18 cellular contexts compared by ENCODE assay signal in the genomic region with DNA sequence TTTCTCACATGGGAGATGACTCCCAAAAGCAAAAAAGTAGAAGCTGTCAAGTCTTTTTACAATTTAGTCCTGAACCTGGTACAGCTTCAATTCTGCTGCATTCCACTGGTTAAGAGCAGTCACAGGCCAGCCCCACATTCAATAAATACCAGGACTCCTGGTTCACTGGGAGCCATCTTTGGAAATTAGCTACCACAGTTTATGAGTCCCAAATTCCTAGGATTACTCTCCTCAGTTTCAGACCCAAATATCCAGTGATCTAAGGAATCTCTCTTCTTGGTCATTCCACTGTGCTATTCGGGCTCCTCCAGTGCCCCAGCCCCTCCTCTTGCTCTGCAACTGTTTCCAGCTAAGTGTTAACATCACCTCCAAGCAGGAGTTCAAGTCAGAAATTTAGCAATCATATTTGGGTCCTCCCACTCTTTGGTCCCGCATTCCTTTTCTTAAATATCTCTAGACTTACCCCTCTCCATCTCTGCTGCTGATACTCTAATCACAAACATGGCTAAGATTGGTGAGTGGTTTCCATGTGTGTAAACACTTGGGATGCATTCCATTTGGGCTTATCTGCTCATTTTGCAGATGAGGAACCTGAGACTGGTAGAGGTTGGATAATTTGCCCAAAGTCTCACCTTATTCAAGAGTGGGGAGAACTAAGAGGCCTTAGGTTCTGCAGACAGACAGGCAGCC. TPM values are rescaled to one million over a fixed set of nuclear protein-coding genes. Genes with fewer than 3 reads are reported as not detected.
A peak's percentile ranks its signal among the peaks of the same experiment; 100 is the strongest.
DNase-seq lines count a peak whose midpoint lies in the region; ATAC-seq, FAIRE-seq and TF ChIP-seq lines count a peak whose summit lies in the region.
"Had no signal": no experiment of that assay in that cellular context is flagged by ENCODE, and none has a peak within 500 bp of the region (broad histone marks: within the 10 kb centered on the region; RNA-seq: fewer than 3 reads in every experiment).

No MANE protein-coding gene starts in this region.

- no peak overlapping the region for H3K4me3 ChIP-seq in AG09309 (ENCODE audit: control insufficient read depth, low read depth, low read length)
- no peak overlapping the region for H3K4me3 ChIP-seq in PC-3 (ENCODE audit: low read length)
- H3K4me3 ChIP-seq: Peyer's patch, right atrium auricular region, upper lobe of left lung had no signal

- no peaks in the 10 kb centered on the region for H3F3A ChIP-seq in PC-3 (ENCODE audit: low read length, unreplicated experiment)

- H2AFZ ChIP-seq in PC-3 (ENCODE audit: low read length), result no peak overlapping the region

- H3K27ac ChIP-seq in PC-3 (ENCODE audit: low read length), result no peak overlapping the region
- H3K27ac ChIP-seq: Peyer's patch, right atrium auricular region, upper lobe of left lung had no signal

- no peaks in the 10 kb centered on the region for H3K79me2 ChIP-seq in PC-3 (ENCODE audit: low read length)

- H3K4me1 ChIP-seq in PC-3 (ENCODE audit: insufficient read depth, low read length), result no peaks in the 10 kb centered on the region
- H3K4me1 ChIP-seq: Peyer's patch, right atrium auricular region, upper lobe of left lung had no signal

- H3K36me3 ChIP-seq in PC-3 (ENCODE audit: low read depth, low read length), result no peaks in the 10 kb centered on the region
- H3K36me3 ChIP-seq: Peyer's patch, right atrium auricular region, upper lobe of left lung had no signal

- CTCF ChIA-PET in PC-3 (lab: Charles Lee), result no interaction called here

- peak; percentile 69 for FAIRE-seq in HTR-8/SVneo (lab: Jason Lieb, UNC)

- no peak overlapping the region for H3K9ac ChIP-seq in PC-3 (ENCODE audit: low read length)

- POLR2A ChIA-PET in PC-3 (lab: Charles Lee; ENCODE audit: unreplicated experiment), result no interaction called here

- BruUV-seq in PC-3 (replicated peaks; lab: Mats Ljungman, UMichigan), result no TSS peak

- no peak overlapping the region for H3K4me2 ChIP-seq in PC-3 (ENCODE audit: low read length)

- H3K9me2 ChIP-seq in PC-3 (replicated peaks; ENCODE audit: low read length), result no peaks in the 10 kb centered on the region

- ATAC-seq in HG02885 (IDR thresholded peaks at IDR 0.05; ENCODE audit: poor library complexity, unreplicated experiment) (no peak), PC-3 (no peak)
- ATAC-seq: activated naive CD8-positive, alpha-beta T cell treated with anti-CD3 and anti-CD28 coated beads, Interleukin-2, amount 50 U/mL, for 24 hours had no signal

- intact Hi-C loops in head of caudate nucleus (cut with DNase I) (no loop called here), PC-3 (cut with micrococcal nuclease) (no loop called here)

- TF ChIP-seq CTCF in AG09309 (IDR thresholded peaks at IDR 0.05; ENCODE audit: control insufficient read depth, insufficient read depth, low read depth, low read length, missing control alignments) (no peak), PC-3 (conservative IDR thresholded peaks at IDR 0.05; ENCODE audit: low read depth, low read length) (no peak)

- DNase-seq in AG09309 (ENCODE audit: low read depth) (peak; percentile 71), HTR-8/SVneo (ENCODE audit: insufficient read length, low spot score) (no peak), dedifferentiated amniotic fluid mesenchymal stem cell (ENCODE audit: extremely low spot score) (peak; percentile 47), myocyte (ENCODE audit: low read depth) (peak; percentile 48), head of caudate nucleus (no peak), NCI-H345 (lab: John Stamatoyannopoulos, UW) (no peak), PC-3 (no peak)
- DNase-seq: activated CD4-positive, alpha-beta T cell treated with anti-CD3 and anti-CD28 coated beads for 1 hour; activated naive CD8-positive, alpha-beta T cell treated with anti-CD3 and anti-CD28 coated beads, Interleukin-2, amount 50 U/mL, for 24 hours; AML-193; endodermal cell; mesendoderm; NCI-H1436; Peyer's patch; T-helper 9 cell; upper lobe of left lung had no signal

- H3K27me3 ChIP-seq in PC-3 (ENCODE audit: low read length), result no peaks in the 10 kb centered on the region
- H3K27me3 ChIP-seq: Peyer's patch, right atrium auricular region, upper lobe of left lung had no signal

- no peaks in the 10 kb centered on the region for H4K20me1 ChIP-seq in PC-3 (ENCODE audit: low read length)

- no peaks in the 10 kb centered on the region for H3K9me3 ChIP-seq in PC-3 (ENCODE audit: low read length)
- H3K9me3 ChIP-seq: Peyer's patch, right atrium auricular region, upper lobe of left lung had no signal

RNA-seq across cellular contexts. Expression of gene WIPF2, which starts 9.6 kb away (rescaled TPM):
- 3.7 and 3.8 TPM in 2 replicates for total RNA-seq in myocyte
- polyA plus RNA-seq in myocyte (2012), result 19.9 TPM
- 6.0 and 12.1 TPM in 2 replicates for total RNA-seq in PC-3 (2014; rRNA removed)

RNA-seq across cellular contexts. Expression of gene RAPGEFL1, which starts 32.3 kb away (rescaled TPM):
- total RNA-seq in myocyte (1.1 and 1.9 TPM in 2 replicates), PC-3 (2014; rRNA removed) (1.3 and 1.5 TPM in 2 replicates)
- 3.2 TPM for polyA plus RNA-seq in myocyte (2012)

Comparison
In these comparisons a context has a peak if more than half of its experiments do, and no peak if none do; other contexts are left out.
1. DNase-seq: peak in AG09309 (single experiment), dedifferentiated amniotic fluid mesenchymal stem cell (single experiment) and myocyte (single experiment); none in HTR-8/SVneo (single experiment), head of caudate nucleus (0 of 42), NCI-H345 (single experiment) and PC-3 (single experiment).